12 cellular contexts compared by ENCODE assay signal in the genomic region with DNA sequence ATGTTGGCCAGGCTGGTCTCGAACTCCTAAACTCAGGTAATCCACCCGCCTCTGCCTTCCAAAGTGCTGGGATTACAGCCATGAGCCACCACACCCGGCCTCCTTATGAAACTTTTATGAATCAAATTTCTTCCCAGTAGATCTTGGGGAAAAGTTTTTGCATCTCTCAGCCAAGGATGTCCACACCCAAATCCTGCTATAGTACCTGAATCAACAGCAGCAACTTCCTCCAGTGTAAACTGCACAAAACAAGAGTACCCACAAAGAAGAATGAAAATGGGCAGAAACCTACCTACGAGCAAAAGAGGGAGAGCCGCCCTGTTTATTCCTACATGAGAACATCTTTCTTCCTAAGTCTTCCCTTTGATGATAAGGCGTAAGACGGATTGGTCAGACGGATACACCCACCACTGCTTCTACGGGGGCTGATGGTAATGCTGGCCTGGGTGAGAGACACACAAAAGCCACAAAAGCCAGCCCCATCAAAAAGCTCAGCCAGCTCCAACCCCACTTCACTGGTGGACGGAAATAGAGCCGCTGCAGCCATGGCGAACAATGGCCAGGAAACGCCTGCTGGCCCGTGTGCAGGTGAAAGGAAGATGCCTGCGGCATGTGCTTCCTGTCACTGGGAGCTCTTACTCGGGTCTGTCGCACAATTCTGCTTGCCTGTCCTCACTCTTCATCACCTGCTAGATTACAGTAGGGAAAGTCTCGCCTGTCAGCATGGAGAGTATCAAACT. TPM values are rescaled to one million over a fixed set of nuclear protein-coding genes. Genes with fewer than 3 reads are reported as not detected.
DNase-seq lines count a peak whose midpoint lies in the region; ATAC-seq and TF ChIP-seq lines count a peak whose summit lies in the region.
"Had no signal": no experiment of that assay in that cellular context is flagged by ENCODE, and none has a peak within 500 bp of the region (broad histone marks: within the 10 kb centered on the region; RNA-seq: fewer than 3 reads in every experiment).

No MANE protein-coding gene starts in this region.

- no peaks in the 10 kb centered on the region for H3K36me3 Mint-ChIP-seq in CD4-positive, alpha-beta T cell (ENCODE audit: low read depth)
- H3K36me3 Mint-ChIP-seq in activated naive CD8-positive, alpha-beta T cell treated with anti-CD3 and anti-CD28 coated beads, Interleukin-2, amount 10 ng/mL, durations not matched to agents 7 days and 5 days = no peaks in the 10 kb centered on the region
- H3K36me3 Mint-ChIP-seq in progenitor cell of endocrine pancreas (ENCODE audit: insufficient read depth) = peaks cover 15% of the 10 kb centered on the region

- no peaks in the 10 kb centered on the region for H3K9me3 Mint-ChIP-seq in CD4-positive, alpha-beta T cell
- no peaks in the 10 kb centered on the region for H3K9me3 Mint-ChIP-seq in activated naive CD8-positive, alpha-beta T cell treated with anti-CD3 and anti-CD28 coated beads, Interleukin-2, amount 10 ng/mL, durations not matched to agents 7 days and 5 days
- H3K9me3 Mint-ChIP-seq in progenitor cell of endocrine pancreas (ENCODE audit: low read depth) = no peaks in the 10 kb centered on the region

- no peak overlapping the region for H4K8ac ChIP-seq in mesendoderm (ENCODE audit: low read depth, low read length)

- H2BK15ac ChIP-seq in mesendoderm (replicated peaks; ENCODE audit: low read depth) = no peak overlapping the region

- H2BK120ac ChIP-seq in mesendoderm (ENCODE audit: low read depth, low read length) = no peak overlapping the region

- no peak overlapping the region for H2AK5ac ChIP-seq in mesendoderm (ENCODE audit: low read length)

- H3K9me3 ChIP-seq in CD4-positive, alpha-beta T cell (ENCODE audit: control insufficient read depth, low read length) = no peaks in the 10 kb centered on the region
- no peaks in the 10 kb centered on the region for H3K9me3 ChIP-seq in DND-41 (ENCODE audit: insufficient read depth, low read length, severe bottlenecking)
- H3K9me3 ChIP-seq: breast epithelium, Caco-2 had no signal

- no peak for ATAC-seq in CD4-positive, alpha-beta T cell (ENCODE audit: poor library complexity)
- peak; percentile 57; the same call in 1 of the 3 replicates for ATAC-seq in DND-41 (ENCODE audit: insufficient read depth, low read depth)
- ATAC-seq in activated naive CD8-positive, alpha-beta T cell treated with anti-CD3 and anti-CD28 coated beads, Interleukin-2, amount 10 ng/mL, durations not matched to agents 7 days and 5 days (ENCODE audit: low read depth) = peak; percentile 66
- ATAC-seq in HG03378 (IDR thresholded peaks at IDR 0.05; ENCODE audit: unreplicated experiment) = no peak
- ATAC-seq in GM18907 (IDR thresholded peaks at IDR 0.05; ENCODE audit: unreplicated experiment) = no peak

- peak overlapping the region; percentile 5 for H3K4me3 Mint-ChIP-seq in CD4-positive, alpha-beta T cell
- peak overlapping the region; percentile 64 for H3K4me3 Mint-ChIP-seq in activated naive CD8-positive, alpha-beta T cell treated with anti-CD3 and anti-CD28 coated beads, Interleukin-2, amount 10 ng/mL, durations not matched to agents 7 days and 5 days
- no peak overlapping the region for H3K4me3 Mint-ChIP-seq in progenitor cell of endocrine pancreas (ENCODE audit: low read depth)

- H3K79me1 ChIP-seq in mesendoderm (ENCODE audit: low read length) = no peaks in the 10 kb centered on the region

- H3K27ac ChIP-seq in CD4-positive, alpha-beta T cell (ENCODE audit: low read depth, low read length) = no peak overlapping the region
- H3K27ac ChIP-seq in DND-41 (ENCODE audit: low read length) = no peak overlapping the region
- no peak overlapping the region for H3K27ac ChIP-seq in mesendoderm (ENCODE audit: low read depth, low read length)
- H3K27ac ChIP-seq: epithelial cell of prostate had no signal

- intact Hi-C loops in CD4-positive, alpha-beta T cell (cut with DNase I, micrococcal nuclease) = loop anchor here in 1 of 2 experiments (2.0 kb wide), 1 partner anchor 22 kb away; no protein-coding TSS in a partner anchor

- no peak overlapping the region for H4K5ac ChIP-seq in mesendoderm (ENCODE audit: low read length)

- POLR2A ChIA-PET in CD4-positive, alpha-beta T cell (lab: Charles Lee) = interaction anchor here (1.1 to 1.3 kb wide), 2 partner anchors 21 to 23 kb away, joined by 3 to 6 read pairs; no protein-coding TSS in a partner anchor
- POLR2A ChIA-PET in activated naive CD8-positive, alpha-beta T cell treated with anti-CD3 and anti-CD28 coated beads, Interleukin-2, amount 10 ng/mL, durations not matched to agents 7 days and 5 days (lab: Charles Lee) = interaction anchor here (1.2 kb wide), 1 partner anchor 22 kb away, joined by 5 read pairs; no protein-coding TSS in a partner anchor

- no peak overlapping the region for H3K56ac ChIP-seq in mesendoderm (ENCODE audit: low read length)

- H3K4me1 ChIP-seq in DND-41 (ENCODE audit: insufficient read depth, low read length) (no peaks in the 10 kb centered on the region), mesendoderm (ENCODE audit: control insufficient read depth, low read depth, low read length) (no peaks in the 10 kb centered on the region)
- H3K4me1 ChIP-seq: breast epithelium, Caco-2 had no signal

- peaks cover 21% of the 10 kb centered on the region for H3K4me1 Mint-ChIP-seq in CD4-positive, alpha-beta T cell (ENCODE audit: low read depth)
- H3K4me1 Mint-ChIP-seq in activated naive CD8-positive, alpha-beta T cell treated with anti-CD3 and anti-CD28 coated beads, Interleukin-2, amount 10 ng/mL, durations not matched to agents 7 days and 5 days = peaks cover 19% of the 10 kb centered on the region
- H3K4me1 Mint-ChIP-seq in progenitor cell of endocrine pancreas (ENCODE audit: low read depth) = peaks cover 17% of the 10 kb centered on the region

- H3K4me3 ChIP-seq in DND-41 (ENCODE audit: low read depth in 1 of 2, low read length in 2 of 2) (no peak overlapping the region), mesendoderm (ENCODE audit: low read length) (no peak overlapping the region)
- H3K4me3 ChIP-seq: breast epithelium had no signal

- H2BK5ac ChIP-seq in mesendoderm (ENCODE audit: low read length) = no peak overlapping the region

- DNase-seq in CD4-positive, alpha-beta T cell = no peak
- DNase-seq in DND-41 = no peak
- no peak for DNase-seq in activated naive CD8-positive, alpha-beta T cell treated with anti-CD3 and anti-CD28 coated beads, Interleukin-2, amount 10 ng/mL, durations not matched to agents 7 days and 5 days
- no peak for DNase-seq in mesendoderm
- DNase-seq in progenitor cell of endocrine pancreas (ENCODE audit: low spot score, unreplicated experiment) = no peak
- DNase-seq: activated T-cell treated with anti-CD3 and anti-CD28 coated beads for 4 hours, Caco-2, NCI-H524 had no signal

- WGBS in mesendoderm (ENCODE audit: extremely low coverage, insufficient coverage, low lambda C conversion rate) = no CpG with 5 or more reads among the region's 18 CpGs

- H3K79me2 ChIP-seq in DND-41 (ENCODE audit: insufficient read depth, low read length) = no peaks in the 10 kb centered on the region
- no peaks in the 10 kb centered on the region for H3K79me2 ChIP-seq in mesendoderm (ENCODE audit: control insufficient read depth, insufficient read depth, low read length)

- TF ChIP-seq CTCF in CD4-positive, alpha-beta T cell (IDR thresholded peaks at IDR 0.05) = no peak
- TF ChIP-seq CTCF in DND-41 (IDR thresholded peaks at IDR 0.05; ENCODE audit: borderline replicate concordance, extremely low read depth, low read length, poor library complexity, severe bottlenecking) (no peak), progenitor cell of endocrine pancreas (IDR thresholded peaks at IDR 0.05; ENCODE audit: unreplicated experiment) (no peak)

- CTCF ChIA-PET in CD4-positive, alpha-beta T cell (lab: Charles Lee) = no interaction called here

- H3K27ac Mint-ChIP-seq in CD4-positive, alpha-beta T cell = no peak overlapping the region
- no peak overlapping the region for H3K27ac Mint-ChIP-seq in activated naive CD8-positive, alpha-beta T cell treated with anti-CD3 and anti-CD28 coated beads, Interleukin-2, amount 10 ng/mL, durations not matched to agents 7 days and 5 days
- no peak overlapping the region for H3K27ac Mint-ChIP-seq in progenitor cell of endocrine pancreas

- H3K36me3 ChIP-seq in DND-41 (ENCODE audit: insufficient read depth, low read length) (no peaks in the 10 kb centered on the region), mesendoderm (ENCODE audit: control insufficient read depth, insufficient read depth, low read length) (no peaks in the 10 kb centered on the region)
- H3K36me3 ChIP-seq: breast epithelium had no signal

- peak overlapping the region; percentile 24 for H3K23ac ChIP-seq in mesendoderm (ENCODE audit: low read length)

- no peak overlapping the region for H3K18ac ChIP-seq in mesendoderm (ENCODE audit: low read length)

- H3K4ac ChIP-seq in mesendoderm (ENCODE audit: low read depth, low read length) = no peak overlapping the region

- H4K20me1 ChIP-seq in DND-41 (ENCODE audit: insufficient read depth, low read length) = no peaks in the 10 kb centered on the region

- H3K9ac ChIP-seq in DND-41 (ENCODE audit: low read depth, low read length) (no peak overlapping the region), mesendoderm (ENCODE audit: low read length) (no peak overlapping the region)

- H3K27me3 ChIP-seq in CD4-positive, alpha-beta T cell (ENCODE audit: control insufficient read depth, insufficient read depth, low read length) = peaks cover 48% of the 10 kb centered on the region
- no peaks in the 10 kb centered on the region for H3K27me3 ChIP-seq in DND-41 (ENCODE audit: insufficient read depth, low read length, poor library complexity)
- H3K27me3 ChIP-seq in mesendoderm (ENCODE audit: insufficient read depth, low read length, poor library complexity) = no peaks in the 10 kb centered on the region
- H3K27me3 ChIP-seq: breast epithelium had no signal

- H3K4me2 ChIP-seq in DND-41 (ENCODE audit: insufficient read depth, low read length) (no peak overlapping the region), mesendoderm (ENCODE audit: low read length) (no peak overlapping the region)

- no peak overlapping the region for H2AFZ ChIP-seq in DND-41 (ENCODE audit: low read depth, low read length)

- peaks cover 78% of the 10 kb centered on the region for H3K27me3 Mint-ChIP-seq in CD4-positive, alpha-beta T cell
- peaks cover 70% of the 10 kb centered on the region for H3K27me3 Mint-ChIP-seq in activated naive CD8-positive, alpha-beta T cell treated with anti-CD3 and anti-CD28 coated beads, Interleukin-2, amount 10 ng/mL, durations not matched to agents 7 days and 5 days
- peaks cover 3% of the 10 kb centered on the region for H3K27me3 Mint-ChIP-seq in progenitor cell of endocrine pancreas

RNA-seq across cellular contexts. Expression of a gene that starts 10.4 kb away (rescaled TPM):
- total RNA-seq in CD4-positive, alpha-beta T cell = not detected
- under 1 TPM; 0.03 to 0.20 TPM for total RNA-seq in activated naive CD8-positive, alpha-beta T cell treated with anti-CD3 and anti-CD28 coated beads, Interleukin-2, amount 10 ng/mL, durations not matched to agents 7 days and 5 days
- polyA plus RNA-seq in mesendoderm (2013, experiment 1 of 2) = 0.53 TPM
- 0.73 TPM for polyA plus RNA-seq in mesendoderm (2013, experiment 2 of 2)
- 13.4 and 15.8 TPM in 2 replicates for total RNA-seq in progenitor cell of endocrine pancreas

Comparison
In these comparisons a context has a peak if more than half of its experiments do, and no peak if none do; other contexts are left out.
1. ATAC-seq: peak in DND-41 (single experiment) and activated naive CD8-positive, alpha-beta T cell treated with anti-CD3 and anti-CD28 coated beads, Interleukin-2, amount 10 ng/mL, durations not matched to agents 7 days and 5 days (single experiment); none in CD4-positive, alpha-beta T cell (single experiment), HG03378 (single experiment) and GM18907 (single experiment).
2. RNA of a gene that starts 10.4 kb away (total RNA-seq): 13.4 to 15.8 TPM in progenitor cell of endocrine pancreas; 0.03 to 0.20 TPM in activated naive CD8-positive, alpha-beta T cell treated with anti-CD3 and anti-CD28 coated beads, Interleukin-2, amount 10 ng/mL, durations not matched to agents 7 days and 5 days and not detected in CD4-positive, alpha-beta T cell; every median in the first group is over 10 times any median in the second.